ENCODE assay signal across 1 cellular context in the genomic region with DNA sequence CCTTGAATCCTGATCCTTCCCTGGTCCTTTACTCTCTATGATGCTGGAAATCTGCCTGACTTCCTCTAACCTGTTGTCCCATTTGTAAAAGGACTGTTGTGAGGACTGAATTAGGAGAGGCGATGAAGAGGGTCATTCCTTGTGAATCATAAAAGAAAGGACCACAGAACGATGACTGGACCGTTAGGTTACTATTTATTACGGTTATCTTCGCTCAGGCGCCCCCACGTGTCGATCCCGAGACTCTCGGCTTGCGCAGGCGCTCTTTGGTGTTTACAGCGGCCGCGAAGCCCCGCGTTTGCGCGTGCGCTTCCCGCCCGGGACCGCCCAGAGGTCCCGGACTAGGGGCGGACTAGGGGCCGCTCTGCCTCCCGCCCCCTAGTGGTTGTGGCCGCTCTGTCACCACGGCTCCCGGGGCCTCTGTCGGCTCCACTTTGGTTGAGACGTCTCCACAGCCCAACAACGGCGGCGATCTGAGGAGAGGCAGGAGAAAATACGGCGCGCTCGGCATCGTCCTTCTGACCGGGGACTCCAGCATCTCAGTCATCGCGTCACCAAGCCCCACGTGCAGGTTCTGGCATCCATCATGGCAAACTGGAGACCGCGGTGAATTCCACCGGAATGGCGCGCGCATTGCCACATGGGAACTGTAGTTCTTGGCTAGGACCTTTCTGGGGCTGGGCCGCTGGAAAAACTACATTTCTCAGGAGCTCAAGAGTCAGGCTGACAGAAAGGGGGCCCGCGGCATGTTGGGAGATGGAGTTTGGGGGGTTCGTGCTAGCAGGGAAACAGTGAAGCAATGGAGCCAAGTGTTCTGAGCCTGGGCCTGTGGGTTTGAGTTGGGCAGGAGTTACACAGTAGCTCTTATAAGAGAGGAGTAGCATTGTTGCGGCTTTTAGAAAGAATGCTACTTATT.
TF ChIP-seq lines count a peak whose summit lies in the region.

A gene with protein sequence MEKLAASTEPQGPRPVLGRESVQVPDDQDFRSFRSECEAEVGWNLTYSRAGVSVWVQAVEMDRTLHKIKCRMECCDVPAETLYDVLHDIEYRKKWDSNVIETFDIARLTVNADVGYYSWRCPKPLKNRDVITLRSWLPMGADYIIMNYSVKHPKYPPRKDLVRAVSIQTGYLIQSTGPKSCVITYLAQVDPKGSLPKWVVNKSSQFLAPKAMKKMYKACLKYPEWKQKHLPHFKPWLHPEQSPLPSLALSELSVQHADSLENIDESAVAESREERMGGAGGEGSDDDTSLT (minus strand): TSS at position 596 of the 916 bp plus-strand sequence. CDS start 12,866 bp downstream, outside the sequence.

TF ChIP-seq in HepG2, 621 proteins besides CTCF, POLR2A, EP300 and RAD21 (continued from another document and continues in another):
- TF ChIP-seq, protein P1, sequence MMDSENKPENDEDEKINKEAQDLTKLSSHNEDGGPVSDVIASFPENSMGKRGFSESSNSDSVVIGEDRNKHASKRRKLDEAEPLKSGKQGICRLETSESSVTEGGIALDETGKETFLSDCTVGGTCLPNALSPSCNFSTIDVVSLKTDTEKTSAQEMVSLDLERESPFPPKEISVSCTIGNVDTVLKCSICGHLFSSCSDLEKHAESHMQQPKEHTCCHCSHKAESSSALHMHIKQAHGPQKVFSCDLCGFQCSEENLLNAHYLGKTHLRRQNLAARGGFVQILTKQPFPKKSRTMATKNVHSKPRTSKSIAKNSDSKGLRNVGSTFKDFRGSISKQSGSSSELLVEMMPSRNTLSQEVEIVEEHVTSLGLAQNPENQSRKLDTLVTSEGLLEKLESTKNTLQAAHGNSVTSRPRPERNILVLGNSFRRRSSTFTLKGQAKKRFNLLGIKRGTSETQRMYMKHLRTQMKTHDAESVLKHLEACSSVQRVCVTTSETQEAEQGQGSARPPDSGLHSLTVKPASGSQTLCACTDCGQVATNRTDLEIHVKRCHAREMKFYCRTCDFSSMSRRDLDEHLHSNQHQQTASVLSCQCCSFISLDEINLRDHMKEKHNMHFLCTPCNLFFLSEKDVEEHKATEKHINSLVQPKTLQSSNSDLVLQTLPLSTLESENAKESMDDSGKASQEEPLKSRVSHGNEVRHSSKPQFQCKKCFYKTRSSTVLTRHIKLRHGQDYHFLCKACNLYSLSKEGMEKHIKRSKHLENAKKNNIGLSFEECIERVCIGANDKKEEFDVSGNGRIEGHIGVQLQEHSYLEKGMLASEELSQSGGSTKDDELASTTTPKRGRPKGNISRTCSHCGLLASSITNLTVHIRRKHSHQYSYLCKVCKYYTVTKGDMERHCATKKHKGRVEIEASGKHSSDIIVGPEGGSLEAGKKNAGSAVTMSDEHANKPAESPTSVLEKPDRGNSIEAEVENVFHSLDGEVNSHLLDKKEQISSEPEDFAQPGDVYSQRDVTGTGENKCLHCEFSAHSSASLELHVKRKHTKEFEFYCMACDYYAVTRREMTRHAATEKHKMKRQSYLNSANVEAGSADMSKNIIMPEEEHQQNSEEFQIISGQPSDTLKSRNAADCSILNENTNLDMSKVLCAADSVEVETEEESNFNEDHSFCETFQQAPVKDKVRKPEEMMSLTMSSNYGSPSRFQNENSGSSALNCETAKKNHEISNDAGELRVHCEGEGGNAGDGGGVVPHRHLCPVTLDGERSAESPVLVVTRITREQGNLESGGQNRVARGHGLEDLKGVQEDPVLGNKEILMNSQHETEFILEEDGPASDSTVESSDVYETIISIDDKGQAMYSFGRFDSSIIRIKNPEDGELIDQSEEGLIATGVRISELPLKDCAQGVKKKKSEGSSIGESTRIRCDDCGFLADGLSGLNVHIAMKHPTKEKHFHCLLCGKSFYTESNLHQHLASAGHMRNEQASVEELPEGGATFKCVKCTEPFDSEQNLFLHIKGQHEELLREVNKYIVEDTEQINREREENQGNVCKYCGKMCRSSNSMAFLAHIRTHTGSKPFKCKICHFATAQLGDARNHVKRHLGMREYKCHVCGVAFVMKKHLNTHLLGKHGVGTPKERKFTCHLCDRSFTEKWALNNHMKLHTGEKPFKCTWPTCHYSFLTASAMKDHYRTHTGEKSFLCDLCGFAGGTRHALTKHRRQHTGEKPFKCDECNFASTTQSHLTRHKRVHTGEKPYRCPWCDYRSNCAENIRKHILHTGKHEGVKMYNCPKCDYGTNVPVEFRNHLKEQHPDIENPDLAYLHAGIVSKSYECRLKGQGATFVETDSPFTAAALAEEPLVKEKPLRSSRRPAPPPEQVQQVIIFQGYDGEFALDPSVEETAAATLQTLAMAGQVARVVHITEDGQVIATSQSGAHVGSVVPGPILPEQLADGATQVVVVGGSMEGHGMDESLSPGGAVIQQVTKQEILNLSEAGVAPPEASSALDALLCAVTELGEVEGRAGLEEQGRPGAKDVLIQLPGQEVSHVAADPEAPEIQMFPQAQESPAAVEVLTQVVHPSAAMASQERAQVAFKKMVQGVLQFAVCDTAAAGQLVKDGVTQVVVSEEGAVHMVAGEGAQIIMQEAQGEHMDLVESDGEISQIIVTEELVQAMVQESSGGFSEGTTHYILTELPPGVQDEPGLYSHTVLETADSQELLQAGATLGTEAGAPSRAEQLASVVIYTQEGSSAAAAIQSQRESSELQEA (CRISPR knock-in tag; IDR thresholded peaks at IDR 0.05; ENCODE audit: not compliant biosample characterization) = peak; percentile 48
- TF ChIP-seq, protein P2, sequence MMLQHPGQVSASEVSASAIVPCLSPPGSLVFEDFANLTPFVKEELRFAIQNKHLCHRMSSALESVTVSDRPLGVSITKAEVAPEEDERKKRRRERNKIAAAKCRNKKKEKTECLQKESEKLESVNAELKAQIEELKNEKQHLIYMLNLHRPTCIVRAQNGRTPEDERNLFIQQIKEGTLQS (CRISPR knock-in tag; IDR thresholded peaks at IDR 0.05) = no peak
- TF ChIP-seq RXRB (CRISPR knock-in tag; IDR thresholded peaks at IDR 0.05; ENCODE audit: borderline replicate concordance) (peak; percentile 45; the same call in 1 of the 2 replicates), BRCA1 (CRISPR knock-in tag; IDR thresholded peaks at IDR 0.05) (peak; percentile 57; the same call in 1 of the 2 replicates), PPARG (CRISPR knock-in tag; conservative IDR thresholded peaks at IDR 0.05) (peak; percentile 20; the same call in 1 of the 2 replicates), ZNF788 (CRISPR knock-in tag; IDR thresholded peaks at IDR 0.05; ENCODE audit: borderline replicate concordance) (peak; percentile 96; the same call in 1 of the 2 replicates), TGIF2 (CRISPR knock-in tag; IDR thresholded peaks at IDR 0.05) (0 out of 2 replicates have a peak, but pooled peaks have one; percentile 46), ZNF772 (CRISPR knock-in tag; IDR thresholded peaks at IDR 0.05) (peak; percentile 96), GABPB1 (CRISPR knock-in tag; IDR thresholded peaks at IDR 0.05) (peak; percentile 89), YEATS4 (CRISPR knock-in tag; IDR thresholded peaks at IDR 0.05; ENCODE audit: borderline replicate concordance) (no peak; the same call in 1 of the 2 replicates), HOXA3 (CRISPR knock-in tag; IDR thresholded peaks at IDR 0.05) (peak; percentile 84), ZBTB7B (CRISPR knock-in tag; IDR thresholded peaks at IDR 0.05) (peak; percentile 74), ZNF430 (CRISPR knock-in tag; IDR thresholded peaks at IDR 0.05) (no peak; the same call in 1 of the 2 replicates), ZNF251 (CRISPR knock-in tag; IDR thresholded peaks at IDR 0.05) (no peak), GZF1 (CRISPR knock-in tag; IDR thresholded peaks at IDR 0.05) (0 out of 2 replicates have a peak, but pooled peaks have one; percentile 27), PITX1 (CRISPR knock-in tag; IDR thresholded peaks at IDR 0.05) (peak; percentile 77; the same call in 1 of the 2 replicates), TCF7 (IDR thresholded peaks at IDR 0.05; ENCODE audit: low read depth) (no peak), ZNF136 (CRISPR knock-in tag; IDR thresholded peaks at IDR 0.05; ENCODE audit: low read depth) (peak; percentile 90), SKI (IDR thresholded peaks at IDR 0.05; ENCODE audit: partially characterized antibody) (peak; percentile 11), ZNF124 (CRISPR knock-in tag; IDR thresholded peaks at IDR 0.05) (0 out of 2 replicates have a peak, but pooled peaks have one; percentile 48), SPEN (CRISPR knock-in tag; IDR thresholded peaks at IDR 0.05; ENCODE audit: low read depth) (peak; percentile 52; the same call in 1 of the 2 replicates)
- TF ChIP-seq, protein P3, sequence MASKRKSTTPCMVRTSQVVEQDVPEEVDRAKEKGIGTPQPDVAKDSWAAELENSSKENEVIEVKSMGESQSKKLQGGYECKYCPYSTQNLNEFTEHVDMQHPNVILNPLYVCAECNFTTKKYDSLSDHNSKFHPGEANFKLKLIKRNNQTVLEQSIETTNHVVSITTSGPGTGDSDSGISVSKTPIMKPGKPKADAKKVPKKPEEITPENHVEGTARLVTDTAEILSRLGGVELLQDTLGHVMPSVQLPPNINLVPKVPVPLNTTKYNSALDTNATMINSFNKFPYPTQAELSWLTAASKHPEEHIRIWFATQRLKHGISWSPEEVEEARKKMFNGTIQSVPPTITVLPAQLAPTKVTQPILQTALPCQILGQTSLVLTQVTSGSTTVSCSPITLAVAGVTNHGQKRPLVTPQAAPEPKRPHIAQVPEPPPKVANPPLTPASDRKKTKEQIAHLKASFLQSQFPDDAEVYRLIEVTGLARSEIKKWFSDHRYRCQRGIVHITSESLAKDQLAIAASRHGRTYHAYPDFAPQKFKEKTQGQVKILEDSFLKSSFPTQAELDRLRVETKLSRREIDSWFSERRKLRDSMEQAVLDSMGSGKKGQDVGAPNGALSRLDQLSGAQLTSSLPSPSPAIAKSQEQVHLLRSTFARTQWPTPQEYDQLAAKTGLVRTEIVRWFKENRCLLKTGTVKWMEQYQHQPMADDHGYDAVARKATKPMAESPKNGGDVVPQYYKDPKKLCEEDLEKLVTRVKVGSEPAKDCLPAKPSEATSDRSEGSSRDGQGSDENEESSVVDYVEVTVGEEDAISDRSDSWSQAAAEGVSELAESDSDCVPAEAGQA (IDR thresholded peaks at IDR 0.05; ENCODE audit: low read depth) = peak; percentile 86
- TF ChIP-seq, protein P3 (CRISPR knock-in tag; IDR thresholded peaks at IDR 0.05; ENCODE audit: borderline replicate concordance) = no peak
- TF ChIP-seq, protein P4, sequence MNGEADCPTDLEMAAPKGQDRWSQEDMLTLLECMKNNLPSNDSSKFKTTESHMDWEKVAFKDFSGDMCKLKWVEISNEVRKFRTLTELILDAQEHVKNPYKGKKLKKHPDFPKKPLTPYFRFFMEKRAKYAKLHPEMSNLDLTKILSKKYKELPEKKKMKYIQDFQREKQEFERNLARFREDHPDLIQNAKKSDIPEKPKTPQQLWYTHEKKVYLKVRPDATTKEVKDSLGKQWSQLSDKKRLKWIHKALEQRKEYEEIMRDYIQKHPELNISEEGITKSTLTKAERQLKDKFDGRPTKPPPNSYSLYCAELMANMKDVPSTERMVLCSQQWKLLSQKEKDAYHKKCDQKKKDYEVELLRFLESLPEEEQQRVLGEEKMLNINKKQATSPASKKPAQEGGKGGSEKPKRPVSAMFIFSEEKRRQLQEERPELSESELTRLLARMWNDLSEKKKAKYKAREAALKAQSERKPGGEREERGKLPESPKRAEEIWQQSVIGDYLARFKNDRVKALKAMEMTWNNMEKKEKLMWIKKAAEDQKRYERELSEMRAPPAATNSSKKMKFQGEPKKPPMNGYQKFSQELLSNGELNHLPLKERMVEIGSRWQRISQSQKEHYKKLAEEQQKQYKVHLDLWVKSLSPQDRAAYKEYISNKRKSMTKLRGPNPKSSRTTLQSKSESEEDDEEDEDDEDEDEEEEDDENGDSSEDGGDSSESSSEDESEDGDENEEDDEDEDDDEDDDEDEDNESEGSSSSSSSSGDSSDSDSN (CRISPR knock-in tag; IDR thresholded peaks at IDR 0.05) = peak; percentile 58
- TF ChIP-seq, protein P5, sequence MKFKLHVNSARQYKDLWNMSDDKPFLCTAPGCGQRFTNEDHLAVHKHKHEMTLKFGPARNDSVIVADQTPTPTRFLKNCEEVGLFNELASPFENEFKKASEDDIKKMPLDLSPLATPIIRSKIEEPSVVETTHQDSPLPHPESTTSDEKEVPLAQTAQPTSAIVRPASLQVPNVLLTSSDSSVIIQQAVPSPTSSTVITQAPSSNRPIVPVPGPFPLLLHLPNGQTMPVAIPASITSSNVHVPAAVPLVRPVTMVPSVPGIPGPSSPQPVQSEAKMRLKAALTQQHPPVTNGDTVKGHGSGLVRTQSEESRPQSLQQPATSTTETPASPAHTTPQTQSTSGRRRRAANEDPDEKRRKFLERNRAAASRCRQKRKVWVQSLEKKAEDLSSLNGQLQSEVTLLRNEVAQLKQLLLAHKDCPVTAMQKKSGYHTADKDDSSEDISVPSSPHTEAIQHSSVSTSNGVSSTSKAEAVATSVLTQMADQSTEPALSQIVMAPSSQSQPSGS (CRISPR knock-in tag; IDR thresholded peaks at IDR 0.05) = 0 out of 2 replicates have a peak, but pooled peaks have one; percentile 5
- TF ChIP-seq, protein P6, sequence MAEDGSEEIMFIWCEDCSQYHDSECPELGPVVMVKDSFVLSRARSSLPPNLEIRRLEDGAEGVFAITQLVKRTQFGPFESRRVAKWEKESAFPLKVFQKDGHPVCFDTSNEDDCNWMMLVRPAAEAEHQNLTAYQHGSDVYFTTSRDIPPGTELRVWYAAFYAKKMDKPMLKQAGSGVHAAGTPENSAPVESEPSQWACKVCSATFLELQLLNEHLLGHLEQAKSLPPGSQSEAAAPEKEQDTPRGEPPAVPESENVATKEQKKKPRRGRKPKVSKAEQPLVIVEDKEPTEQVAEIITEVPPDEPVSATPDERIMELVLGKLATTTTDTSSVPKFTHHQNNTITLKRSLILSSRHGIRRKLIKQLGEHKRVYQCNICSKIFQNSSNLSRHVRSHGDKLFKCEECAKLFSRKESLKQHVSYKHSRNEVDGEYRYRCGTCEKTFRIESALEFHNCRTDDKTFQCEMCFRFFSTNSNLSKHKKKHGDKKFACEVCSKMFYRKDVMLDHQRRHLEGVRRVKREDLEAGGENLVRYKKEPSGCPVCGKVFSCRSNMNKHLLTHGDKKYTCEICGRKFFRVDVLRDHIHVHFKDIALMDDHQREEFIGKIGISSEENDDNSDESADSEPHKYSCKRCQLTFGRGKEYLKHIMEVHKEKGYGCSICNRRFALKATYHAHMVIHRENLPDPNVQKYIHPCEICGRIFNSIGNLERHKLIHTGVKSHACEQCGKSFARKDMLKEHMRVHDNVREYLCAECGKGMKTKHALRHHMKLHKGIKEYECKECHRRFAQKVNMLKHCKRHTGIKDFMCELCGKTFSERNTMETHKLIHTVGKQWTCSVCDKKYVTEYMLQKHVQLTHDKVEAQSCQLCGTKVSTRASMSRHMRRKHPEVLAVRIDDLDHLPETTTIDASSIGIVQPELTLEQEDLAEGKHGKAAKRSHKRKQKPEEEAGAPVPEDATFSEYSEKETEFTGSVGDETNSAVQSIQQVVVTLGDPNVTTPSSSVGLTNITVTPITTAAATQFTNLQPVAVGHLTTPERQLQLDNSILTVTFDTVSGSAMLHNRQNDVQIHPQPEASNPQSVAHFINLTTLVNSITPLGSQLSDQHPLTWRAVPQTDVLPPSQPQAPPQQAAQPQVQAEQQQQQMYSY (CRISPR knock-in tag; IDR thresholded peaks at IDR 0.05) = peak; percentile 86
